2 cellular contexts compared by ENCODE assay signal in the genomic region with DNA sequence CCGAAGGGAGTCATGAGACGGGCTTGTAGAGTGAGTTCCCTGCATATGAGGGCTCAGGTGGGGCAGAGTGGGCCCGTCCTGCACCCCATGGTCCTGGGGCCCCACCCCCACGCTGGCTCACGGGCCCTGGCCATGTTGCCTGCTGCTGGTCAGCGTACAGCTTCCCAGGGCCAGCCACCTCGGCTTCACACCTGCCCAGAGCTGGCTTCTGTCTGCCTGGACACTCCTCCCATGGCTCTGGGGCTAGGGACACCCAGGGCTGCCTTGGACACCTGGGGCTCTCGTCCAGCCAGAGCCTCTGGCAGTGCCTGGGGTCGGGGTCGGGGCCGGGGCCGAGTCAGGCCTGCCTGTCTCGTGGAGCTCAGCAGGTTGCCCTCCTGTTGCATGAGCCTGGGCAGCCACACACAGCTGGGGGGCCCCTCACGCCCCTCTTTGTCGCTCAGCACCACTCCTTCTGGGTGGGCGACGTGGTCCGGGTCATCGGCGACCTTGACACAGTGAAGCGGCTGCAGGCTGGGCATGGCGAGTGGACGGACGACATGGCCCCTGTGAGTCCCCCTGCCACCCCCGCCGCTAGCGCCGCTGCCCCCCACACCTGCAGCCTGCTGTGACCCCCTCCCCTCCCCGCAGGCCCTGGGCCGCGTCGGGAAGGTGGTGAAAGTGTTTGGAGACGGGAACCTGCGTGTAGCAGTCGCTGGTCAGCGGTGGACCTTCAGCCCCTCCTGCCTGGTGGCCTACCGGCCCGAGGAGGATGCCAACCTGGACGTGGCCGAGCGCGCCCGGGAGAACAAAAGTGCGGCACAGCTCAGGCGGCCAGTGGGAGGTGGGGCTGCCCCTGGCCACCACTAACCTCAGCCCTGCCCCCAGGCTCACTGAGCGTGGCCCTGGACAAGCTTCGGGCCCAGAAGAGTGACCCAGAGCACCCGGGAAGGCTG.
TF ChIP-seq lines count a peak whose summit lies in the region.

No MANE protein-coding gene starts in this region.

TF ChIP-seq in HepG2, 621 proteins besides CTCF, POLR2A, EP300 and RAD21:
- TF ChIP-seq NFE2 (CRISPR knock-in tag; IDR thresholded peaks at IDR 0.05) (no peak), MEF2D (CRISPR knock-in tag; IDR thresholded peaks at IDR 0.05) (no peak), ZFP36 (IDR thresholded peaks at IDR 0.05; ENCODE audit: borderline replicate concordance, low read depth, low read length, partially characterized antibody) (no peak), MEIS1 (CRISPR knock-in tag; IDR thresholded peaks at IDR 0.05; ENCODE audit: borderline replicate concordance) (no peak)
- TF ChIP-seq, protein P1, sequence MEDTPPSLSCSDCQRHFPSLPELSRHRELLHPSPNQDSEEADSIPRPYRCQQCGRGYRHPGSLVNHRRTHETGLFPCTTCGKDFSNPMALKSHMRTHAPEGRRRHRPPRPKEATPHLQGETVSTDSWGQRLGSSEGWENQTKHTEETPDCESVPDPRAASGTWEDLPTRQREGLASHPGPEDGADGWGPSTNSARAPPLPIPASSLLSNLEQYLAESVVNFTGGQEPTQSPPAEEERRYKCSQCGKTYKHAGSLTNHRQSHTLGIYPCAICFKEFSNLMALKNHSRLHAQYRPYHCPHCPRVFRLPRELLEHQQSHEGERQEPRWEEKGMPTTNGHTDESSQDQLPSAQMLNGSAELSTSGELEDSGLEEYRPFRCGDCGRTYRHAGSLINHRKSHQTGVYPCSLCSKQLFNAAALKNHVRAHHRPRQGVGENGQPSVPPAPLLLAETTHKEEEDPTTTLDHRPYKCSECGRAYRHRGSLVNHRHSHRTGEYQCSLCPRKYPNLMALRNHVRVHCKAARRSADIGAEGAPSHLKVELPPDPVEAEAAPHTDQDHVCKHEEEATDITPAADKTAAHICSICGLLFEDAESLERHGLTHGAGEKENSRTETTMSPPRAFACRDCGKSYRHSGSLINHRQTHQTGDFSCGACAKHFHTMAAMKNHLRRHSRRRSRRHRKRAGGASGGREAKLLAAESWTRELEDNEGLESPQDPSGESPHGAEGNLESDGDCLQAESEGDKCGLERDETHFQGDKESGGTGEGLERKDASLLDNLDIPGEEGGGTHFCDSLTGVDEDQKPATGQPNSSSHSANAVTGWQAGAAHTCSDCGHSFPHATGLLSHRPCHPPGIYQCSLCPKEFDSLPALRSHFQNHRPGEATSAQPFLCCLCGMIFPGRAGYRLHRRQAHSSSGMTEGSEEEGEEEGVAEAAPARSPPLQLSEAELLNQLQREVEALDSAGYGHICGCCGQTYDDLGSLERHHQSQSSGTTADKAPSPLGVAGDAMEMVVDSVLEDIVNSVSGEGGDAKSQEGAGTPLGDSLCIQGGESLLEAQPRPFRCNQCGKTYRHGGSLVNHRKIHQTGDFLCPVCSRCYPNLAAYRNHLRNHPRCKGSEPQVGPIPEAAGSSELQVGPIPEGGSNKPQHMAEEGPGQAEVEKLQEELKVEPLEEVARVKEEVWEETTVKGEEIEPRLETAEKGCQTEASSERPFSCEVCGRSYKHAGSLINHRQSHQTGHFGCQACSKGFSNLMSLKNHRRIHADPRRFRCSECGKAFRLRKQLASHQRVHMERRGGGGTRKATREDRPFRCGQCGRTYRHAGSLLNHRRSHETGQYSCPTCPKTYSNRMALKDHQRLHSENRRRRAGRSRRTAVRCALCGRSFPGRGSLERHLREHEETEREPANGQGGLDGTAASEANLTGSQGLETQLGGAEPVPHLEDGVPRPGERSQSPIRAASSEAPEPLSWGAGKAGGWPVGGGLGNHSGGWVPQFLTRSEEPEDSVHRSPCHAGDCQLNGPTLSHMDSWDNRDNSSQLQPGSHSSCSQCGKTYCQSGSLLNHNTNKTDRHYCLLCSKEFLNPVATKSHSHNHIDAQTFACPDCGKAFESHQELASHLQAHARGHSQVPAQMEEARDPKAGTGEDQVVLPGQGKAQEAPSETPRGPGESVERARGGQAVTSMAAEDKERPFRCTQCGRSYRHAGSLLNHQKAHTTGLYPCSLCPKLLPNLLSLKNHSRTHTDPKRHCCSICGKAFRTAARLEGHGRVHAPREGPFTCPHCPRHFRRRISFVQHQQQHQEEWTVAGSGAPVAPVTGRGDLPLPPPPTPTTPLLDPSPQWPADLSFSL (CRISPR knock-in tag; IDR thresholded peaks at IDR 0.05) = no peak
- TF ChIP-seq, protein P2, sequence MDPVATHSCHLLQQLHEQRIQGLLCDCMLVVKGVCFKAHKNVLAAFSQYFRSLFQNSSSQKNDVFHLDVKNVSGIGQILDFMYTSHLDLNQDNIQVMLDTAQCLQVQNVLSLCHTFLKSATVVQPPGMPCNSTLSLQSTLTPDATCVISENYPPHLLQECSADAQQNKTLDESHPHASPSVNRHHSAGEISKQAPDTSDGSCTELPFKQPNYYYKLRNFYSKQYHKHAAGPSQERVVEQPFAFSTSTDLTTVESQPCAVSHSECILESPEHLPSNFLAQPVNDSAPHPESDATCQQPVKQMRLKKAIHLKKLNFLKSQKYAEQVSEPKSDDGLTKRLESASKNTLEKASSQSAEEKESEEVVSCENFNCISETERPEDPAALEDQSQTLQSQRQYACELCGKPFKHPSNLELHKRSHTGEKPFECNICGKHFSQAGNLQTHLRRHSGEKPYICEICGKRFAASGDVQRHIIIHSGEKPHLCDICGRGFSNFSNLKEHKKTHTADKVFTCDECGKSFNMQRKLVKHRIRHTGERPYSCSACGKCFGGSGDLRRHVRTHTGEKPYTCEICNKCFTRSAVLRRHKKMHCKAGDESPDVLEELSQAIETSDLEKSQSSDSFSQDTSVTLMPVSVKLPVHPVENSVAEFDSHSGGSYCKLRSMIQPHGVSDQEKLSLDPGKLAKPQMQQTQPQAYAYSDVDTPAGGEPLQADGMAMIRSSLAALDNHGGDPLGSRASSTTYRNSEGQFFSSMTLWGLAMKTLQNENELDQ (CRISPR knock-in tag; IDR thresholded peaks at IDR 0.05; ENCODE audit: borderline replicate concordance) = no peak

TF ChIP-seq in WTC11, 78 proteins besides CTCF, POLR2A, EP300 and RAD21:
- TF ChIP-seq IRF2 (CRISPR knock-in tag; IDR thresholded peaks at IDR 0.05; ENCODE audit: borderline replicate concordance, low read depth) (no peak), NR3C1 (CRISPR knock-in tag; conservative IDR thresholded peaks at IDR 0.05; ENCODE audit: low read depth) (no peak), TEAD1 (CRISPR knock-in tag; IDR thresholded peaks at IDR 0.05) (no peak), MXD4 (CRISPR knock-in tag; IDR thresholded peaks at IDR 0.05; ENCODE audit: borderline replicate concordance) (no peak), MYBL2 (CRISPR knock-in tag; IDR thresholded peaks at IDR 0.05) (no peak)
